8 cellular contexts compared by ENCODE assay signal in genomic region chr3:129942296-129942695, GRCh38. TPM values are rescaled to one million over a fixed set of nuclear protein-coding genes. Genes with fewer than 3 reads are reported as not detected.
DNase-seq lines count a peak whose midpoint lies in the region; ATAC-seq, FAIRE-seq and TF ChIP-seq lines count a peak whose summit lies in the region.

No MANE protein-coding gene starts in this region.

- FAIRE-seq in astrocyte (lab: Jason Lieb, UNC) = peak; percentile 29

- no peak for DNase-seq in AG04449 (ENCODE audit: low read depth, low spot score)
- DNase-seq in GM13976 (ENCODE audit: low spot score) = peak; percentile 75
- peak; percentile 42 for DNase-seq in Panc1 (ENCODE audit: low read depth, low spot score)
- peak; percentile 19 for DNase-seq in astrocyte (ENCODE audit: low read depth)
- DNase-seq in hepatocyte (ENCODE audit: low spot score) = peak; percentile 78
- DNase-seq in retinal pigment epithelial cell (ENCODE audit: low read depth) = no peak

- in situ Hi-C loops in GM13976 (cut with MboI; ENCODE audit: low sequenced_read_pairs, unreplicated experiment) = no loop called here
- in situ Hi-C loops in Panc1 (cut with HindIII; ENCODE audit: low pct_unique_long_range_greater_than_20kb, low sequenced_read_pairs) = no loop called here

- H3K4me1 ChIP-seq in KMS-11 (ENCODE audit: low read depth, poor library complexity, severe bottlenecking) (no peaks in the 10 kb centered on the region), Panc1 (ENCODE audit: control insufficient read depth, insufficient read depth, low read length) (no peaks in the 10 kb centered on the region), astrocyte (ENCODE audit: insufficient read depth, low read length) (no peaks in the 10 kb centered on the region), hepatocyte (ENCODE audit: insufficient read depth) (no peaks in the 10 kb centered on the region)

- CTCF ChIA-PET in AG04449 (lab: Yijun Ruan, JAX) = interaction anchor here (0.5 to 14.5 kb wide), 41 partner anchors 8 to 452 kb away, joined by 3 to 396 read pairs (median 5); partner anchors contain the start of gene TRH
- CTCF ChIA-PET in Panc1 (lab: Charles Lee) = interaction anchor here (0.6 to 2.3 kb wide), 12 partner anchors 51 to 375 kb away, joined by 3 to 13 read pairs (median 4); no protein-coding TSS in a partner anchor

- H2AFZ ChIP-seq in KMS-11 (ENCODE audit: low read depth) (no peak overlapping the region), astrocyte (ENCODE audit: low read depth, low read length) (no peak overlapping the region), hepatocyte (no peak overlapping the region)

- peaks cover 8% of the 10 kb centered on the region for H3K9me3 Mint-ChIP-seq in astrocyte (ENCODE audit: unreplicated experiment)

- BruUV-seq in Panc1 (replicated peaks; lab: Mats Ljungman, UMichigan) = no TSS peak

- POLR2A ChIA-PET in AG04449 (lab: Yijun Ruan, JAX) (no interaction called here), Panc1 (lab: Charles Lee) (interaction anchor here (0.5 kb wide), 1 partner anchor 154 kb away, joined by 3 read pairs; no protein-coding TSS in a partner anchor)

- ATAC-seq in Panc1 = peak; percentile 96
- no peak for ATAC-seq in HG03039 (IDR thresholded peaks at IDR 0.05; ENCODE audit: unreplicated experiment)

- H3K27ac Mint-ChIP-seq in astrocyte (ENCODE audit: unreplicated experiment) = no peak overlapping the region

- H3K27me3 ChIP-seq in KMS-11 (ENCODE audit: insufficient read depth, low read depth) (no peaks in the 10 kb centered on the region), Panc1 (ENCODE audit: control insufficient read depth, insufficient read depth, low read length) (peaks cover 5% of the 10 kb centered on the region; the same call in 1 of the 2 replicates), astrocyte (ENCODE audit: insufficient read depth, low read length) (peaks cover 7% of the 10 kb centered on the region), hepatocyte (no peaks in the 10 kb centered on the region)

- no peak overlapping the region for H3K27ac ChIP-seq in KMS-11
- H3K27ac ChIP-seq in Panc1 (ENCODE audit: low read length) = no peak overlapping the region
- H3K27ac ChIP-seq in astrocyte (ENCODE audit: low read depth, low read length) = no peak overlapping the region
- no peak overlapping the region for H3K27ac ChIP-seq in hepatocyte

- no peak overlapping the region for H3K4me3 ChIP-seq in AG04449 (ENCODE audit: low read depth, low read length)
- H3K4me3 ChIP-seq in KMS-11 (IDR thresholded peaks at IDR 0.05; ENCODE audit: insufficient read depth, low read depth, low read length) = no peak overlapping the region
- H3K4me3 ChIP-seq in Panc1 (ENCODE audit: low read depth in 2 of 2, low read length in 2 of 2) = no peak overlapping the region
- H3K4me3 ChIP-seq in astrocyte (ENCODE audit: insufficient read depth, low read depth, low read length) = no peak overlapping the region
- no peak overlapping the region for H3K4me3 ChIP-seq in hepatocyte
- H3K4me3 ChIP-seq in retinal pigment epithelial cell (ENCODE audit: low read length) = no peak overlapping the region

- H3K9me3 ChIP-seq in Panc1 (ENCODE audit: control insufficient read depth, insufficient read depth, low read depth, low read length) = no peaks in the 10 kb centered on the region
- peaks cover 5% of the 10 kb centered on the region for H3K9me3 ChIP-seq in astrocyte (ENCODE audit: insufficient read depth, low read depth, low read length)
- no peaks in the 10 kb centered on the region for H3K9me3 ChIP-seq in hepatocyte (ENCODE audit: low read depth)

- no peaks in the 10 kb centered on the region for H3K79me2 ChIP-seq in KMS-11 (ENCODE audit: insufficient read depth, low read depth)
- H3K79me2 ChIP-seq in astrocyte (ENCODE audit: insufficient read depth, low read length) = no peaks in the 10 kb centered on the region
- no peaks in the 10 kb centered on the region for H3K79me2 ChIP-seq in hepatocyte

- no peak overlapping the region for H3K4me2 ChIP-seq in KMS-11
- H3K4me2 ChIP-seq in astrocyte (ENCODE audit: low read length) = no peak overlapping the region
- H3K4me2 ChIP-seq in hepatocyte = no peak overlapping the region

- no peak overlapping the region for H3K4me3 Mint-ChIP-seq in astrocyte (ENCODE audit: unreplicated experiment)

- H3K4me1 Mint-ChIP-seq in astrocyte (ENCODE audit: low read depth, unreplicated experiment) = no peaks in the 10 kb centered on the region

- H3K36me3 ChIP-seq in KMS-11 (ENCODE audit: insufficient read depth) (no peaks in the 10 kb centered on the region), Panc1 (ENCODE audit: control insufficient read depth, insufficient read depth, low read length) (no peaks in the 10 kb centered on the region), astrocyte (ENCODE audit: insufficient read depth, low read length) (no peaks in the 10 kb centered on the region), hepatocyte (replicated peaks; ENCODE audit: insufficient read depth, low read depth) (no peaks in the 10 kb centered on the region)

- peaks cover 44% of the 10 kb centered on the region for H3K27me3 Mint-ChIP-seq in astrocyte (ENCODE audit: low read depth, unreplicated experiment)

- H4K20me1 ChIP-seq in KMS-11 (ENCODE audit: insufficient read depth) = no peaks in the 10 kb centered on the region
- no peaks in the 10 kb centered on the region for H4K20me1 ChIP-seq in astrocyte (ENCODE audit: insufficient read depth, low read length)
- no peaks in the 10 kb centered on the region for H4K20me1 ChIP-seq in hepatocyte (ENCODE audit: insufficient read depth, poor library complexity, severe bottlenecking)

- peak; percentile 82 for TF ChIP-seq CTCF in AG04449 (IDR thresholded peaks at IDR 0.05; ENCODE audit: insufficient read depth, low read length, missing control alignments)
- TF ChIP-seq CTCF in GM13976 (IDR thresholded peaks at IDR 0.05; ENCODE audit: borderline replicate concordance, control extremely low read depth, extremely low read depth, insufficient read depth, missing control alignments) = peak; percentile 59
- peak; percentile 87 for TF ChIP-seq CTCF in KMS-11 (conservative IDR thresholded peaks at IDR 0.05; ENCODE audit: low read depth, low read length)
- peak; percentile 93 for TF ChIP-seq CTCF in Panc1 (IDR thresholded peaks at IDR 0.05)
- TF ChIP-seq CTCF in astrocyte (IDR thresholded peaks at IDR 0.05; ENCODE audit: insufficient read depth, low read depth, low read length) = peak; percentile 66
- TF ChIP-seq CTCF in hepatocyte (IDR thresholded peaks at IDR 0.05; ENCODE audit: poor library complexity) = peak; percentile 88
- TF ChIP-seq CTCF in retinal pigment epithelial cell (conservative IDR thresholded peaks at IDR 0.05; ENCODE audit: low read depth, low read length) = peak; percentile 85

- intact Hi-C loops in Panc1 (cut with micrococcal nuclease; ENCODE audit: unreplicated experiment) = loop anchor here (2.0 to 5.0 kb wide), 3 partner anchors 50 to 149 kb away; no protein-coding TSS in a partner anchor

- no peak overlapping the region for H3K9ac ChIP-seq in KMS-11
- no peak overlapping the region for H3K9ac ChIP-seq in astrocyte (ENCODE audit: low read length)

- 16% methylated on average over 7 of the region's 7 CpGs for WGBS in hepatocyte (ENCODE audit: low lambda C conversion rate, missing lambda C conversion rate)

- no peaks in the 10 kb centered on the region for H3K9me2 ChIP-seq in hepatocyte (replicated peaks; ENCODE audit: insufficient read depth)

- no peaks in the 10 kb centered on the region for H3K36me3 Mint-ChIP-seq in astrocyte (ENCODE audit: low read depth, unreplicated experiment)

RNA-seq across cellular contexts. Expression of gene TRH, which starts 32.2 kb away (rescaled TPM):
- not detected for total RNA-seq in Panc1 (2021; ENCODE audit: unreplicated experiment)
- not detected for polyA plus RNA-seq in Panc1 (2012; ENCODE audit: insufficient read length)
- 0.14 TPM in 1 of 2 replicates, not detected in the other for total RNA-seq in astrocyte
- not detected in 2 replicates for total RNA-seq in hepatocyte
- 0.27 TPM in 1 of 2 replicates, not detected in the other for polyA plus RNA-seq in hepatocyte

RNA-seq across cellular contexts. Expression of gene TMCC1, which starts 48.8 kb away (rescaled TPM):
- total RNA-seq in Panc1 (2021; ENCODE audit: unreplicated experiment) (33.2 TPM), astrocyte (36.4 and 37.9 TPM in 2 replicates), hepatocyte (17.3 and 25.7 TPM in 2 replicates)
- 15.3 TPM for polyA plus RNA-seq in Panc1 (2012; ENCODE audit: insufficient read length)
- 7.0 and 8.5 TPM in 2 replicates for polyA plus RNA-seq in hepatocyte

Comparison
In these comparisons a context has a peak if more than half of its experiments do, and no peak if none do; other contexts are left out.
1. DNase-seq: peak in GM13976 (single experiment), Panc1 (single experiment), astrocyte (single experiment) and hepatocyte (single experiment); none in AG04449 (single experiment) and retinal pigment epithelial cell (single experiment).
2. Peak in every context shown above with its lines, with median percentiles within 50 percentile points of each other: CTCF ChIP-seq.